ENCODE assay signal across 16 cellular contexts in the genomic region with DNA sequence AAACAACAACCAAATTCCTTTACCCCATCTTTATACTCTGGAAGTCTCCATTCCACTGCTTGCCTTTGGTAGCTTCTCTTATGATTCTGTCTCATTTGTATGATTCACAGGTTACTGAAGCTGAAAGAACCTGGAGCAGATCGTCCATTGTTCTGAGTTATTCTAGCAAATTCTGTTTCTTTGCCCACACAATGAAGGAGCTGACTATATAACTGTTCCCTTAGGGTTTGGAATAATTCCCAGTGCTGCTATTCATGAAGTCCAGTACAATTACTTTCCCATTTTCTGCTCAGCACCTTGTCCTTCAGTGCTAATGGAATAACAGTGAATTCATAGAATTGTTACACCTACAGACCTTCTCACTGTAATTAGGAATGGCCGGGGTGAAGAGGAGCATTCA.
DNase-seq lines count a peak whose midpoint lies in the region; ATAC-seq, FAIRE-seq and TF ChIP-seq lines count a peak whose summit lies in the region.
"Had no signal": no experiment of that assay in that cellular context is flagged by ENCODE, and none has a peak within 500 bp of the region (broad histone marks: within the 10 kb centered on the region; RNA-seq: fewer than 3 reads in every experiment).

No MANE protein-coding gene starts in this region.

- no peak overlapping the region for H3K27ac Mint-ChIP-seq in astrocyte (ENCODE audit: unreplicated experiment)
- H3K27ac Mint-ChIP-seq: B cell; CD8-positive, alpha-beta T cell; HFFc6 had no signal

- H3K27me3 Mint-ChIP-seq in astrocyte (ENCODE audit: low read depth, unreplicated experiment), result peaks cover 13% of the 10 kb centered on the region
- H3K27me3 Mint-ChIP-seq: B cell had no signal

- TF ChIP-seq EP300 in Ishikawa (IDR thresholded peaks at IDR 0.05; ENCODE audit: borderline replicate concordance), result peak; percentile 30; the same call in 1 of the 2 replicates

- H3K4me2 ChIP-seq in astrocyte (ENCODE audit: low read length), result no peak overlapping the region

- no peaks in the 10 kb centered on the region for H4K20me1 ChIP-seq in astrocyte (ENCODE audit: insufficient read depth, low read length)

- H3K27me3 ChIP-seq in astrocyte (ENCODE audit: insufficient read depth, low read length) (no peaks in the 10 kb centered on the region), layer of hippocampus (ENCODE audit: control insufficient read depth, insufficient read depth, low read length) (no peaks in the 10 kb centered on the region)

- peak; percentile 8; the same call in 1 of the 2 replicates for TF ChIP-seq RAD21 in Ishikawa (IDR thresholded peaks at IDR 0.05; ENCODE audit: low read depth)

- no peaks in the 10 kb centered on the region for H3K79me2 ChIP-seq in astrocyte (ENCODE audit: insufficient read depth, low read length)

- TF ChIP-seq CTCF in astrocyte (IDR thresholded peaks at IDR 0.05; ENCODE audit: insufficient read depth, low read depth, low read length) (no peak), epithelial cell of proximal tubule (conservative IDR thresholded peaks at IDR 0.05; ENCODE audit: low read depth, low read length) (no peak)

- H3K4me1 Mint-ChIP-seq in astrocyte (ENCODE audit: low read depth, unreplicated experiment), result peaks cover 3% of the 10 kb centered on the region

- H3K9ac ChIP-seq in astrocyte (ENCODE audit: low read length), result no peak overlapping the region

- DNase-seq in astrocyte (ENCODE audit: low read depth) (peak; percentile 57), epithelial cell of proximal tubule (ENCODE audit: low read depth) (peak; percentile 86)
- DNase-seq: CD8-positive, alpha-beta T cell; HFFc6; IMR-90; MV-4-11; NCI-H1417 treated with DMSO at 0.1 percent for 48 hours; NCI-H2081; NCI-H524 treated with DMSO at 0.1 percent for 48 hours had no signal

- FAIRE-seq in astrocyte (lab: Jason Lieb, UNC), result no peak

- ATAC-seq in HG03378 (IDR thresholded peaks at IDR 0.05; ENCODE audit: unreplicated experiment) (no peak), HG03354 (IDR thresholded peaks at IDR 0.05; ENCODE audit: poor library complexity, severe bottlenecking, unreplicated experiment) (no peak), HG02884 (IDR thresholded peaks at IDR 0.05; ENCODE audit: unreplicated experiment) (no peak), HG02852 (IDR thresholded peaks at IDR 0.05; ENCODE audit: unreplicated experiment) (no peak)
- ATAC-seq: CD8-positive, alpha-beta T cell had no signal

- no peaks in the 10 kb centered on the region for H3K36me3 Mint-ChIP-seq in astrocyte (ENCODE audit: low read depth, unreplicated experiment)
- H3K36me3 Mint-ChIP-seq: CD8-positive, alpha-beta T cell had no signal

- H3K27ac ChIP-seq in astrocyte (ENCODE audit: low read depth, low read length), result no peak overlapping the region
- peak overlapping the region; percentile 21 for H3K27ac ChIP-seq in layer of hippocampus (ENCODE audit: low read depth, low read length)

- H3K4me1 ChIP-seq in astrocyte (ENCODE audit: insufficient read depth, low read length), result peaks cover 10% of the 10 kb centered on the region

- no peaks in the 10 kb centered on the region for H3K36me3 ChIP-seq in astrocyte (ENCODE audit: insufficient read depth, low read length)

- no peak overlapping the region for H2AFZ ChIP-seq in astrocyte (ENCODE audit: low read depth, low read length)

- no peaks in the 10 kb centered on the region for H3K9me3 ChIP-seq in astrocyte (ENCODE audit: insufficient read depth, low read depth, low read length)

- no peak overlapping the region for H3K4me3 Mint-ChIP-seq in astrocyte (ENCODE audit: unreplicated experiment)
- H3K4me3 Mint-ChIP-seq: B cell; CD8-positive, alpha-beta T cell; HFFc6 had no signal

- no peaks in the 10 kb centered on the region for H3K9me3 Mint-ChIP-seq in astrocyte (ENCODE audit: unreplicated experiment)
- H3K9me3 Mint-ChIP-seq: CD8-positive, alpha-beta T cell; HFFc6 had no signal

- no peak overlapping the region for H3K4me3 ChIP-seq in astrocyte (ENCODE audit: insufficient read depth, low read depth, low read length)
- no peak overlapping the region for H3K4me3 ChIP-seq in epithelial cell of proximal tubule (ENCODE audit: low read depth, low read length)

TF ChIP-seq in Ishikawa, 13 proteins besides CTCF, POLR2A, EP300 and RAD21:
- TF ChIP-seq CREB1 (IDR thresholded peaks at IDR 0.05; ENCODE audit: low read depth), result no peak
- peak; percentile 65 for TF ChIP-seq NFIC (IDR thresholded peaks at IDR 0.05)
- no peak for TF ChIP-seq TAF1 (IDR thresholded peaks at IDR 0.05; ENCODE audit: low read depth)
- no peak for TF ChIP-seq YY1 (IDR thresholded peaks at IDR 0.05; ENCODE audit: low read depth)
- TF ChIP-seq, protein P1, sequence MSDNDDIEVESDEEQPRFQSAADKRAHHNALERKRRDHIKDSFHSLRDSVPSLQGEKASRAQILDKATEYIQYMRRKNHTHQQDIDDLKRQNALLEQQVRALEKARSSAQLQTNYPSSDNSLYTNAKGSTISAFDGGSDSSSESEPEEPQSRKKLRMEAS (IDR thresholded peaks at IDR 0.05), result 0 out of 2 replicates have a peak, but pooled peaks have one; percentile 5
- TF ChIP-seq TCF12 (IDR thresholded peaks at IDR 0.05; ENCODE audit: low read depth), result 0 out of 2 replicates have a peak, but pooled peaks have one; percentile 41
- no peak for TF ChIP-seq ZBTB7A (IDR thresholded peaks at IDR 0.05; ENCODE audit: low read depth)
